22 cellular contexts compared by ENCODE assay signal in genomic region chr3:64797000-64797399, GRCh38.
"Had no signal": no experiment of that assay in that cellular context is flagged by ENCODE, and none has a peak within 500 bp of the region (broad histone marks: within the 10 kb centered on the region; RNA-seq: fewer than 3 reads in every experiment).

No MANE protein-coding gene starts in this region.

- H3K9me3 Mint-ChIP-seq: neural progenitor cell had no signal

- H3K27ac ChIP-seq: ascending aorta, neural progenitor cell, thoracic aorta, uterus had no signal

- H3K27ac Mint-ChIP-seq: activated naive CD8-positive, alpha-beta T cell treated with anti-CD3 and anti-CD28 coated beads, Interleukin-2, amount 10 ng/mL, durations not matched to agents 7 days and 5 days; brain; natural killer cell; neural progenitor cell; progenitor cell of endocrine pancreas had no signal

- H2AFZ ChIP-seq: neural progenitor cell had no signal

- H3K27me3 ChIP-seq: ascending aorta, neural progenitor cell, uterus had no signal

- H3K4me3 Mint-ChIP-seq: activated naive CD8-positive, alpha-beta T cell treated with anti-CD3 and anti-CD28 coated beads, Interleukin-2, amount 10 ng/mL, durations not matched to agents 7 days and 5 days; brain; natural killer cell; neural progenitor cell had no signal

- H3K4me1 Mint-ChIP-seq: activated naive CD8-positive, alpha-beta T cell treated with anti-CD3 and anti-CD28 coated beads, Interleukin-2, amount 10 ng/mL, durations not matched to agents 7 days and 5 days; brain had no signal

- H3K27me3 Mint-ChIP-seq: activated naive CD8-positive, alpha-beta T cell treated with anti-CD3 and anti-CD28 coated beads, Interleukin-2, amount 10 ng/mL, durations not matched to agents 7 days and 5 days; brain; progenitor cell of endocrine pancreas had no signal

- H3K36me3 ChIP-seq: neural progenitor cell, uterus had no signal

- H3K36me3 Mint-ChIP-seq: activated naive CD8-positive, alpha-beta T cell treated with anti-CD3 and anti-CD28 coated beads, Interleukin-2, amount 10 ng/mL, durations not matched to agents 7 days and 5 days; brain; natural killer cell had no signal

- H3K9ac ChIP-seq: neural progenitor cell had no signal

- H3K9me3 ChIP-seq: ascending aorta, thoracic aorta, uterus had no signal

- DNase-seq: activated CD4-positive, alpha-beta T cell treated with anti-CD3 and anti-CD28 coated beads for 4 hours; activated CD4-positive, alpha-beta T cell treated with anti-CD3 and anti-CD28 coated beads, Interleukin-2, amount 50 U/mL, for 4 hours; activated effector memory CD4-positive, alpha-beta T cell treated with Interleukin-2 at 50 U/mL for 16 hours; activated naive CD4-positive, alpha-beta T cell treated with Interleukin-2 at 50 U/mL for 16 hours; activated naive CD8-positive, alpha-beta T cell treated with anti-CD3 and anti-CD28 coated beads, Interleukin-2, amount 10 ng/mL, durations not matched to agents 7 days and 5 days; activated T-cell treated with anti-CD3 and anti-CD28 coated beads for 4 hours; central memory CD4-positive, alpha-beta T cell; effector CD4-positive, alpha-beta T cell; natural killer cell; retina; stimulated activated CD4-positive, alpha-beta T cell treated with anti-CD3 and anti-CD28 coated beads, Interleukin-2, amount 100 ng/mL, for 48 hours; stimulated activated naive CD4-positive, alpha-beta T cell treated with Interleukin-2 at 50 U/mL for 16 hours; trophoblast cell; uterus had no signal

- FAIRE-seq: colon, frontal cortex, islet of Langerhans had no signal

- H3K4me3 ChIP-seq: ascending aorta, neural progenitor cell, thoracic aorta, uterus had no signal

- H3K4me2 ChIP-seq: neural progenitor cell had no signal
